In the genomic region with DNA sequence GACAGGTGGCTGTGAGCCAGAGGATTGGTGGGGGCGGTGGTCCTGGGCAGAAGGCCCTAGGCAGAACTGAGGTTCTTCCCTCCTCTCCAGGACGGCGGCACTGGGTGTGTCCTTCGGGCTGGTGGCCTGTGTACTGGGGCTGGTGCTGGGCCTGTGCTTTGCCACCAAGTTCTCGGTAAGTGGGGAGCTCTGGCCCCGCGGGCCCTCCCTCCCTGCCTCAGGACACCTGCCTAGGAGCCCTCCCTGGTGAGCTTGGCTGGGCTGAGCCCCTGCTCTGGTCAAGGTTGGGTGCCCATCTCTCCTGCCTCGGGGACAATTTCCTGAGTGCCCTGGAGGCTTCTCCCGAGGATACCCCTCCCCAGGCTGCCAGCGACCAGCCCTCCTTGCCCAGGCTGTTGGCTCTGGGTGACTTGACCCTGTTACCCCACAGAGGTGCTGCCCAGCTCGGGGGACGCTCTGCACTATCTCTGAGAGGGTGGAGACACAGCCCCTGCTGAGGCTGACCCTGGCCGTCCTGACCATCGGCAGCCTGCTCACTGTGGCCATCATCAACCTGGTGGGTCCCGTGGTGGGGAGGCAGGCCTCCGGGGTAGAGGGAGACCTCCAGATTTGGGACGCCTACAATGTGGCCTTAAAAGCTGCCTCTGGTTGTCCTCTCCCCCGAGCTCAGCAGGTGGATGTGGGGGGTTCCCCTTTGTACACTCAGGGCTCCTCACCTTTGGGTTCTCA, we compare ENCODE assay signal across 1 cellular context.
TF ChIP-seq lines count a peak whose summit lies in the region.

No MANE protein-coding gene starts in this region.

TF ChIP-seq in HepG2, 621 proteins besides CTCF, POLR2A, EP300 and RAD21:
- TF ChIP-seq, protein P1, sequence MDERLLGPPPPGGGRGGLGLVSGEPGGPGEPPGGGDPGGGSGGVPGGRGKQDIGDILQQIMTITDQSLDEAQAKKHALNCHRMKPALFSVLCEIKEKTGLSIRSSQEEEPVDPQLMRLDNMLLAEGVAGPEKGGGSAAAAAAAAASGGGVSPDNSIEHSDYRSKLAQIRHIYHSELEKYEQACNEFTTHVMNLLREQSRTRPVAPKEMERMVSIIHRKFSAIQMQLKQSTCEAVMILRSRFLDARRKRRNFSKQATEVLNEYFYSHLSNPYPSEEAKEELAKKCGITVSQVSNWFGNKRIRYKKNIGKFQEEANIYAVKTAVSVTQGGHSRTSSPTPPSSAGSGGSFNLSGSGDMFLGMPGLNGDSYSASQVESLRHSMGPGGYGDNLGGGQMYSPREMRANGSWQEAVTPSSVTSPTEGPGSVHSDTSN (CRISPR knock-in tag; IDR thresholded peaks at IDR 0.05), result no peak
- peak; percentile 10; the same call in 1 of the 2 replicates for TF ChIP-seq ZNF768 (CRISPR knock-in tag; IDR thresholded peaks at IDR 0.05)
- 0 out of 2 replicates have a peak, but pooled peaks have one; percentile 8 for TF ChIP-seq GABPA (IDR thresholded peaks at IDR 0.05; ENCODE audit: low read depth, low read length)
- TF ChIP-seq GABPA (CRISPR knock-in tag; IDR thresholded peaks at IDR 0.05; ENCODE audit: low read depth), result no peak
- TF ChIP-seq ZBTB20 (CRISPR knock-in tag; IDR thresholded peaks at IDR 0.05; ENCODE audit: borderline replicate concordance, low read depth), result no peak
- TF ChIP-seq, protein P2, sequence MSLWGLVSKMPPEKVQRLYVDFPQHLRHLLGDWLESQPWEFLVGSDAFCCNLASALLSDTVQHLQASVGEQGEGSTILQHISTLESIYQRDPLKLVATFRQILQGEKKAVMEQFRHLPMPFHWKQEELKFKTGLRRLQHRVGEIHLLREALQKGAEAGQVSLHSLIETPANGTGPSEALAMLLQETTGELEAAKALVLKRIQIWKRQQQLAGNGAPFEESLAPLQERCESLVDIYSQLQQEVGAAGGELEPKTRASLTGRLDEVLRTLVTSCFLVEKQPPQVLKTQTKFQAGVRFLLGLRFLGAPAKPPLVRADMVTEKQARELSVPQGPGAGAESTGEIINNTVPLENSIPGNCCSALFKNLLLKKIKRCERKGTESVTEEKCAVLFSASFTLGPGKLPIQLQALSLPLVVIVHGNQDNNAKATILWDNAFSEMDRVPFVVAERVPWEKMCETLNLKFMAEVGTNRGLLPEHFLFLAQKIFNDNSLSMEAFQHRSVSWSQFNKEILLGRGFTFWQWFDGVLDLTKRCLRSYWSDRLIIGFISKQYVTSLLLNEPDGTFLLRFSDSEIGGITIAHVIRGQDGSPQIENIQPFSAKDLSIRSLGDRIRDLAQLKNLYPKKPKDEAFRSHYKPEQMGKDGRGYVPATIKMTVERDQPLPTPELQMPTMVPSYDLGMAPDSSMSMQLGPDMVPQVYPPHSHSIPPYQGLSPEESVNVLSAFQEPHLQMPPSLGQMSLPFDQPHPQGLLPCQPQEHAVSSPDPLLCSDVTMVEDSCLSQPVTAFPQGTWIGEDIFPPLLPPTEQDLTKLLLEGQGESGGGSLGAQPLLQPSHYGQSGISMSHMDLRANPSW (CRISPR knock-in tag; IDR thresholded peaks at IDR 0.05; ENCODE audit: borderline replicate concordance), result no peak
- TF ChIP-seq, protein P3, sequence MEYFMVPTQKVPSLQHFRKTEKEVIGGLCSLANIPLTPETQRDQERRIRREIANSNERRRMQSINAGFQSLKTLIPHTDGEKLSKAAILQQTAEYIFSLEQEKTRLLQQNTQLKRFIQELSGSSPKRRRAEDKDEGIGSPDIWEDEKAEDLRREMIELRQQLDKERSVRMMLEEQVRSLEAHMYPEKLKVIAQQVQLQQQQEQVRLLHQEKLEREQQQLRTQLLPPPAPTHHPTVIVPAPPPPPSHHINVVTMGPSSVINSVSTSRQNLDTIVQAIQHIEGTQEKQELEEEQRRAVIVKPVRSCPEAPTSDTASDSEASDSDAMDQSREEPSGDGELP (IDR thresholded peaks at IDR 0.05; ENCODE audit: borderline replicate concordance, low read depth), result no peak
- TF ChIP-seq ZNF232 (CRISPR knock-in tag; IDR thresholded peaks at IDR 0.05; ENCODE audit: borderline replicate concordance), result no peak
